27 cellular contexts compared by ENCODE assay signal in the genomic region with DNA sequence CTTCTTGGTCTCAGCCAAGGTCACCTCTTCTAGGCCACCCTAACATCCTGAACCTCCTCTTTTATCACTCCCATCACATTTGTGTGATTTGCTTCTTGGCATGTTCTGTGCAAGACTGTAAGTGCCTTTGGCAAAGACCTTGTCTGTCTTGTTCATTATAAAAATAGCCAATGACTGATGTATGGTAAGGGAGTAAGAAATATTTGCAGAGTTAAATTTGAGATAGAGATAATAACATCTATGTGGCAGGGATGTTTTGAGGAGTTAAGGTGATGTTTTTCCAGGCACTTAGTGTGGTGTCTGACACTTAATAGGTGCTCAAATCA.
DNase-seq lines count a peak whose midpoint lies in the region; ATAC-seq and TF ChIP-seq lines count a peak whose summit lies in the region.
"Had no signal": no experiment of that assay in that cellular context is flagged by ENCODE, and none has a peak within 500 bp of the region (broad histone marks: within the 10 kb centered on the region; RNA-seq: fewer than 3 reads in every experiment).

No MANE protein-coding gene starts in this region.

- H3K4me1 ChIP-seq in left ventricle myocardium inferior (peaks cover 7% of the 10 kb centered on the region), OCI-LY7 (ENCODE audit: insufficient read depth, low read length, poor library complexity, severe bottlenecking) (peaks cover 62% of the 10 kb centered on the region)
- H3K4me1 ChIP-seq: Peyer's patch had no signal

- peak; percentile 25 for ATAC-seq in Right ventricle myocardium superior (ENCODE audit: poor library complexity)
- ATAC-seq in HG03159 (IDR thresholded peaks at IDR 0.05; ENCODE audit: unreplicated experiment), result peak; percentile 19
- ATAC-seq in GM19397 (IDR thresholded peaks at IDR 0.05; ENCODE audit: unreplicated experiment), result no peak

- H3K79me2 ChIP-seq in OCI-LY7 (ENCODE audit: insufficient read depth, low read depth, low read length), result no peaks in the 10 kb centered on the region

- CTCF ChIA-PET in OCI-LY7 (lab: Charles Lee; ENCODE audit: unreplicated experiment), result interaction anchor here (0.6 to 1.5 kb wide), 2 partner anchors 125 to 201 kb away, joined by 3 to 6 read pairs; no protein-coding TSS in a partner anchor

- POLR2A ChIA-PET in OCI-LY7 (lab: Charles Lee), result interaction anchor here (1.2 to 1.5 kb wide), 3 partner anchors 50 to 124 kb away, joined by 4 to 11 read pairs (median 8); no protein-coding TSS in a partner anchor

- H3K27ac ChIP-seq in left ventricle myocardium inferior (replicated peaks) (no peak overlapping the region), OCI-LY7 (ENCODE audit: low read depth, low read length, poor library complexity, severe bottlenecking) (peak overlapping the region; percentile 6)
- H3K27ac ChIP-seq: 22Rv1, Peyer's patch had no signal

- intact Hi-C loops in Right ventricle myocardium superior (cut with DNase I), result no loop called here
- intact Hi-C loops in left ventricle myocardium inferior (cut with micrococcal nuclease), result no loop called here
- intact Hi-C loops in OCI-LY7 (cut with micrococcal nuclease; ENCODE audit: unreplicated experiment), result no loop called here

- H3K9me2 ChIP-seq in OCI-LY7 (ENCODE audit: insufficient read depth, low read length), result no peaks in the 10 kb centered on the region
- H3K9me2 ChIP-seq: SK-N-SH had no signal

- H3K27me3 ChIP-seq in left ventricle myocardium inferior (ENCODE audit: low read depth), result no peaks in the 10 kb centered on the region
- H3K27me3 ChIP-seq: BE2C, Peyer's patch had no signal

- TF ChIP-seq CTCF in left ventricle myocardium inferior (IDR thresholded peaks at IDR 0.05; ENCODE audit: borderline replicate concordance) (no peak), OCI-LY7 (conservative IDR thresholded peaks at IDR 0.05; ENCODE audit: low read length) (no peak)

- H4K20me1 ChIP-seq in OCI-LY7 (ENCODE audit: insufficient read depth, low read length), result no peaks in the 10 kb centered on the region

- BruUV-seq in OCI-LY7 (replicated peaks; lab: Mats Ljungman, UMichigan), result no TSS peak

- H3K4me3 ChIP-seq in left ventricle myocardium inferior, result no peak overlapping the region
- no peak overlapping the region for H3K4me3 ChIP-seq in OCI-LY7 (ENCODE audit: low read depth, low read length, poor library complexity, severe bottlenecking)
- H3K4me3 ChIP-seq: Peyer's patch had no signal

- DNase-seq in Right ventricle myocardium superior (no peak), left ventricle myocardium inferior (no peak), OCI-LY7 (ENCODE audit: low spot score) (no peak), NCI-H2171 treated with DMSO at 0.1 percent for 48 hours (lab: John Stamatoyannopoulos, UW) (no peak), cerebellar nuclear complex (lab: John Stamatoyannopoulos, UW) (no peak)
- DNase-seq: BE2C; CD8-positive, alpha-beta memory T cell; DMS 273 treated with DMSO at 0.1 percent for 48 hours; DMS79; HCEC 1CT; IMR-90; KG1; MM.1S; NCI-H1048; NCI-H1417; NCI-H1694; NCI-H2029 treated with DMSO at 0.1 percent for 48 hours; NCI-H226; NCI-H510A; NCI-H69; OCI-M1; Peyer's patch; SK-N-SH; SW 1271 had no signal

- peak overlapping the region; percentile 46; the same call in 1 of the 2 replicates for H3K4me2 ChIP-seq in OCI-LY7 (ENCODE audit: low read length)
- H3K4me2 ChIP-seq: SK-N-SH had no signal

- H3K36me3 ChIP-seq in left ventricle myocardium inferior (no peaks in the 10 kb centered on the region), OCI-LY7 (ENCODE audit: insufficient read depth, low read length) (peaks cover 7% of the 10 kb centered on the region; the same call in 1 of the 2 replicates)
- H3K36me3 ChIP-seq: BE2C, Peyer's patch had no signal

- peak overlapping the region; percentile 71; the same call in 1 of the 2 replicates for H2AFZ ChIP-seq in OCI-LY7 (ENCODE audit: low read length)

- H3K9me3 ChIP-seq in left ventricle myocardium inferior (replicated peaks), result no peaks in the 10 kb centered on the region
- peaks cover 14% of the 10 kb centered on the region; the same call in 1 of the 2 replicates for H3K9me3 ChIP-seq in OCI-LY7 (ENCODE audit: low read length)
- H3K9me3 ChIP-seq: BE2C, Peyer's patch, SK-N-SH had no signal
